ENCODE assay signal across 21 cellular contexts in the genomic region with DNA sequence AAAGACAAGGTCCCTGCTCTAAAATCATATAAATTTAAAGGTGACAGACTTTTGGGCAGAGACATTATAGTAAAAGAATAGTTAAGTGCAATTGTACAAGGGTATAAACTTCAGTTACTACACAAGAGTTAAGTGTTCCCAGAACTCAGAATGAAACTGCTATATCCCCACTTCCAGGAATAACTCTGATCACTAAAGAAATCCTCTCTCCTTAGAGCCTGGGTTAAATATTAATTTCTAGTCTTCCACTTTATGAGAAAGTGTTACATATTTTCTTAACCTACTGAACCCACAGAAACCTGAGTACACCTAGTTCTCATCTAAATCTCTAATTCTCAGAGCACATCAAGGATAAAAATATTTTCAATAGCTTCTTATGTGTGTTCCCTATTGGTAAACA.
"Had no signal": no experiment of that assay in that cellular context is flagged by ENCODE, and none has a peak within 500 bp of the region (broad histone marks: within the 10 kb centered on the region; RNA-seq: fewer than 3 reads in every experiment).

No MANE protein-coding gene starts in this region.

- H3K9me3 ChIP-seq: ovary, psoas muscle had no signal

- H3K36me3 Mint-ChIP-seq: activated naive CD8-positive, alpha-beta T cell treated with anti-CD3 and anti-CD28 coated beads, Interleukin-2, amount 10 ng/mL, durations not matched to agents 7 days and 5 days; naive thymus-derived CD8-positive, alpha-beta T cell had no signal

- H3K4me3 ChIP-seq: ovary, psoas muscle had no signal

- H3K4me1 Mint-ChIP-seq: activated B cell treated with CpG ODN at 0.5 μM for 24 hours; activated CD4-positive, alpha-beta T cell treated with anti-CD3 and anti-CD28 coated beads for 36 hours; activated naive CD8-positive, alpha-beta T cell treated with anti-CD3 and anti-CD28 coated beads, Interleukin-2, amount 10 ng/mL, durations not matched to agents 7 days and 5 days; naive thymus-derived CD8-positive, alpha-beta T cell had no signal

- H3K4me1 ChIP-seq: psoas muscle had no signal

- H3K4me3 Mint-ChIP-seq: activated B cell treated with CpG ODN at 0.5 μM for 24 hours; activated CD4-positive, alpha-beta T cell treated with anti-CD3 and anti-CD28 coated beads for 36 hours; activated naive CD8-positive, alpha-beta T cell treated with anti-CD3 and anti-CD28 coated beads, Interleukin-2, amount 10 ng/mL, durations not matched to agents 7 days and 5 days; activated T-cell treated with anti-CD3 and anti-CD28 coated beads, Interleukin-2, amount 50 U/mL, for 4 hours; naive thymus-derived CD8-positive, alpha-beta T cell; T-helper 1 cell treated with Interleukin-12 subunit alpha and Interleukin-12 subunit beta and Interleukin-4 antibody, amounts not matched to agents 30 μg/mL and 1 μg/mL, for 36 hours had no signal

- H3K9me3 Mint-ChIP-seq: activated naive CD8-positive, alpha-beta T cell treated with anti-CD3 and anti-CD28 coated beads, Interleukin-2, amount 10 ng/mL, durations not matched to agents 7 days and 5 days; activated T-cell treated with anti-CD3 and anti-CD28 coated beads, Interleukin-2, amount 50 U/mL, for 4 hours; activated T-helper 2 cell treated with anti-CD3 and anti-CD28 coated beads, Interferon-gamma antibody, Interleukin-2, Interleukin-4, amounts not matched to agents 10 μg/mL and 5 μg/mL and 100 μg/mL, durations not matched to agents 14 hours and 24 hours and 36 hours; T-helper 1 cell treated with Interleukin-12 subunit alpha and Interleukin-12 subunit beta and Interleukin-4 antibody, amounts not matched to agents 30 μg/mL and 1 μg/mL, for 36 hours had no signal

- DNase-seq: activated B cell treated with CpG ODN at 0.5 μM for 24 hours; activated CD4-positive, alpha-beta T cell treated with anti-CD3 and anti-CD28 coated beads for 36 hours; activated CD4-positive, alpha-beta T cell treated with anti-CD3 and anti-CD28 coated beads, Interleukin-2, amount 50 U/mL, for 48 hours; activated CD8-positive, alpha-beta memory T cell treated with anti-CD3 and anti-CD28 coated beads, Interleukin-2, amount 50 U/mL, for 48 hours; activated naive CD4-positive, alpha-beta T cell; activated naive CD8-positive, alpha-beta T cell treated with anti-CD3 and anti-CD28 coated beads, Interleukin-2, amount 10 ng/mL, durations not matched to agents 7 days and 5 days; activated T-cell treated with anti-CD3 and anti-CD28 coated beads, Interleukin-2, amount 50 U/mL, for 4 hours; amygdala; cerebellar nuclear complex; effector CD4-positive, alpha-beta T cell; erythroblast; naive thymus-derived CD8-positive, alpha-beta T cell; ovary; psoas muscle; right cardiac atrium; stimulated activated CD4-positive, alpha-beta T cell treated with anti-CD3 and anti-CD28 coated beads, Interleukin-12 subunit alpha, Interleukin-12 subunit beta, amount 100 ng/mL, for 4 hours; stimulated activated CD4-positive, alpha-beta T cell treated with anti-CD3 and anti-CD28 coated beads, Interleukin-4, amount 100 ng/mL, for 4 hours; stimulated activated naive CD8-positive, alpha-beta T cell treated with anti-CD3 and anti-CD28 coated beads, Interleukin-15, Interleukin-2, amounts not matched to agents 100 U/mL and 50 U/mL, for 24 hours; T1000 had no signal

- H3K36me3 ChIP-seq: ovary had no signal

- H3K27ac ChIP-seq: ovary, psoas muscle had no signal

- H3K27me3 ChIP-seq: ovary had no signal

- H3K27ac Mint-ChIP-seq: activated B cell treated with CpG ODN at 0.5 μM for 24 hours; activated CD4-positive, alpha-beta T cell treated with anti-CD3 and anti-CD28 coated beads for 36 hours; activated naive CD8-positive, alpha-beta T cell treated with anti-CD3 and anti-CD28 coated beads, Interleukin-2, amount 10 ng/mL, durations not matched to agents 7 days and 5 days; activated T-helper 2 cell treated with anti-CD3 and anti-CD28 coated beads, Interferon-gamma antibody, Interleukin-2, Interleukin-4, amounts not matched to agents 10 μg/mL and 5 μg/mL and 100 μg/mL, durations not matched to agents 14 hours and 24 hours and 36 hours; naive thymus-derived CD8-positive, alpha-beta T cell; T-helper 1 cell treated with Interleukin-12 subunit alpha and Interleukin-12 subunit beta and Interleukin-4 antibody, amounts not matched to agents 30 μg/mL and 1 μg/mL, for 36 hours had no signal

- H3K27me3 Mint-ChIP-seq: activated B cell treated with CpG ODN at 0.5 μM for 24 hours had no signal
